ENCODE assay signal across 8 cellular contexts in genomic region chr17:68600881-68601564, GRCh38. TPM values are rescaled to one million over a fixed set of nuclear protein-coding genes. Genes with fewer than 3 reads are reported as not detected.
DNase-seq lines count a peak whose midpoint lies in the region; TF ChIP-seq lines count a peak whose summit lies in the region.

Gene FAM20A (minus strand): TSS chr17:68601367. CDS start chr17:68600666, 701 bp downstream.

- no peaks in the 10 kb centered on the region for H3K36me3 Mint-ChIP-seq in activated T-helper 2 cell treated with anti-CD3 and anti-CD28 coated beads, Interferon-gamma antibody, Interleukin-2, Interleukin-4, amounts not matched to agents 10 μg/mL and 5 μg/mL and 100 μg/mL, durations not matched to agents 14 hours and 24 hours and 36 hours (ENCODE audit: low read depth)

- no peaks in the 10 kb centered on the region for H3K27me3 ChIP-seq in liver (ENCODE audit: control insufficient read depth in 4 of 4, insufficient read depth in 4 of 4, low read length in 3 of 4)
- H3K27me3 ChIP-seq in stomach smooth muscle (ENCODE audit: control insufficient read depth in 1 of 2, insufficient read depth in 2 of 2, low read length in 2 of 2), result peaks cover 13 to 20% of the 10 kb centered on the region in 2 donors

- DNase-seq in CD1c-positive myeloid dendritic cell (ENCODE audit: extremely low spot score), result peak; percentile 46
- peak; percentile 41 for DNase-seq in NCI-H345 (lab: John Stamatoyannopoulos, UW)
- no peak for DNase-seq in activated T-helper 2 cell treated with anti-CD3 and anti-CD28 coated beads, Interferon-gamma antibody, Interleukin-2, Interleukin-4, amounts not matched to agents 10 μg/mL and 5 μg/mL and 100 μg/mL, durations not matched to agents 14 hours and 24 hours and 36 hours (ENCODE audit: low spot score)
- no peak for DNase-seq in hepatic stellate cell (ENCODE audit: low spot score)
- no peak for DNase-seq in activated CD4-positive, CD25-positive, alpha-beta regulatory T cell (lab: John Stamatoyannopoulos, UW)

- TF ChIP-seq CTCF in liver (IDR thresholded peaks at IDR 0.05; ENCODE audit: low read depth, low read length, missing input control), result no peak

- H3K4me3 Mint-ChIP-seq in activated T-helper 2 cell treated with anti-CD3 and anti-CD28 coated beads, Interferon-gamma antibody, Interleukin-2, Interleukin-4, amounts not matched to agents 10 μg/mL and 5 μg/mL and 100 μg/mL, durations not matched to agents 14 hours and 24 hours and 36 hours (ENCODE audit: low read depth), result no peak within 1 kb of the TSS

- H3K4me1 Mint-ChIP-seq in activated T-helper 2 cell treated with anti-CD3 and anti-CD28 coated beads, Interferon-gamma antibody, Interleukin-2, Interleukin-4, amounts not matched to agents 10 μg/mL and 5 μg/mL and 100 μg/mL, durations not matched to agents 14 hours and 24 hours and 36 hours (ENCODE audit: low read depth), result peaks cover 2% of the 10 kb centered on the region

- H3K9ac ChIP-seq in liver (ENCODE audit: low read depth in 1 of 2, low read length in 2 of 2) (peak within 1 kb of the TSS; percentile 71 to 95), stomach smooth muscle (ENCODE audit: low read length in 2 of 2) (peak within 1 kb of the TSS in 1 of 2 donors; percentile 9)

- TF ChIP-seq RAD21 in liver (IDR thresholded peaks at IDR 0.05), result peak; percentile 13 to 53

- no peaks in the 10 kb centered on the region for H3K36me3 ChIP-seq in liver (ENCODE audit: control insufficient read depth in 4 of 4, insufficient read depth in 3 of 4, low read depth in 1 of 4, low read length in 3 of 4)
- no peaks in the 10 kb centered on the region for H3K36me3 ChIP-seq in stomach smooth muscle (ENCODE audit: control insufficient read depth in 2 of 2, insufficient read depth in 2 of 2, low read length in 2 of 2)

- peak within 1 kb of the TSS; percentile 83 to 96 (median 91) for H3K4me3 ChIP-seq in liver (ENCODE audit: low read depth in 1 of 3, low read length in 3 of 3)
- peak within 1 kb of the TSS; percentile 51 to 69 for H3K4me3 ChIP-seq in stomach smooth muscle (ENCODE audit: low read length in 2 of 2)

- peaks cover 69% of the 10 kb centered on the region for H3K27me3 Mint-ChIP-seq in activated T-helper 2 cell treated with anti-CD3 and anti-CD28 coated beads, Interferon-gamma antibody, Interleukin-2, Interleukin-4, amounts not matched to agents 10 μg/mL and 5 μg/mL and 100 μg/mL, durations not matched to agents 14 hours and 24 hours and 36 hours (ENCODE audit: low read depth)

- WGBS in liver, result 2% methylated on average over 74 of the region's 77 CpGs

- H3K27ac ChIP-seq in cingulate gyrus (ENCODE audit: low read depth, low read length), result peak within 1 kb of the TSS; percentile 10
- peak within 1 kb of the TSS; percentile 81 to 89 for H3K27ac ChIP-seq in liver (ENCODE audit: low read depth in 1 of 2, low read length in 2 of 2)
- no peak within 1 kb of the TSS for H3K27ac ChIP-seq in stomach smooth muscle (ENCODE audit: low read length)

- H3K9me3 ChIP-seq in liver (ENCODE audit: control insufficient read depth in 4 of 4, low read length in 3 of 4) (no peaks in the 10 kb centered on the region), stomach smooth muscle (ENCODE audit: control insufficient read depth in 2 of 2, low read length in 2 of 2) (no peaks in the 10 kb centered on the region)

- H3K4me1 ChIP-seq in liver (ENCODE audit: control insufficient read depth in 4 of 4, insufficient read depth in 4 of 4, low read length in 3 of 4) (peaks cover 9 to 36% (median 21%) of the 10 kb centered on the region in 4 donors), stomach smooth muscle (ENCODE audit: control insufficient read depth, insufficient read depth, low read length) (peaks cover 14% of the 10 kb centered on the region)

- no peak within 1 kb of the TSS for H3K27ac Mint-ChIP-seq in activated T-helper 2 cell treated with anti-CD3 and anti-CD28 coated beads, Interferon-gamma antibody, Interleukin-2, Interleukin-4, amounts not matched to agents 10 μg/mL and 5 μg/mL and 100 μg/mL, durations not matched to agents 14 hours and 24 hours and 36 hours

- intact Hi-C loops in activated T-helper 2 cell treated with anti-CD3 and anti-CD28 coated beads, Interferon-gamma antibody, Interleukin-2, Interleukin-4, amounts not matched to agents 10 μg/mL and 5 μg/mL and 100 μg/mL, durations not matched to agents 14 hours and 24 hours and 36 hours (cut with micrococcal nuclease), result no loop called here

- no peaks in the 10 kb centered on the region for H3K9me3 Mint-ChIP-seq in activated T-helper 2 cell treated with anti-CD3 and anti-CD28 coated beads, Interferon-gamma antibody, Interleukin-2, Interleukin-4, amounts not matched to agents 10 μg/mL and 5 μg/mL and 100 μg/mL, durations not matched to agents 14 hours and 24 hours and 36 hours

TF ChIP-seq in liver, 16 proteins besides CTCF, POLR2A, EP300 and RAD21:
- TF ChIP-seq TAF1 (conservative IDR thresholded peaks at IDR 0.05) (peak; percentile 63), GABPA (IDR thresholded peaks at IDR 0.05 in 1 of 2, conservative IDR thresholded peaks at IDR 0.05 in 1 of 2) (no peak), HNF4A (conservative IDR thresholded peaks at IDR 0.05) (peak; percentile 68 to 69), NR2F2 (IDR thresholded peaks at IDR 0.05) (no peak), ZBTB33 (IDR thresholded peaks at IDR 0.05) (no peak), EGR1 (IDR thresholded peaks at IDR 0.05; ENCODE audit: low read depth in 2 of 2) (peak in 1 of 2 donors; percentile 13), MAX (IDR thresholded peaks at IDR 0.05) (no peak), HNF4G (IDR thresholded peaks at IDR 0.05) (no peak), RXRA (IDR thresholded peaks at IDR 0.05) (peak; percentile 27 to 41), FOXA2 (IDR thresholded peaks at IDR 0.05) (no peak), SP1 (IDR thresholded peaks at IDR 0.05) (peak; percentile 38), REST (IDR thresholded peaks at IDR 0.05) (peak; percentile 85), ATF3 (IDR thresholded peaks at IDR 0.05) (no peak), JUND (IDR thresholded peaks at IDR 0.05) (no peak), YY1 (IDR thresholded peaks at IDR 0.05) (peak; percentile 26), FOXA1 (IDR thresholded peaks at IDR 0.05) (no peak)

RNA-seq across cellular contexts. Expression of gene FAM20A, which starts in this region (rescaled TPM):
- 10 to 100 TPM; 14.9 to 72.0 TPM for total RNA-seq in liver
- polyA plus RNA-seq in liver, result 10 to 100 TPM; 54.4 to 62.8 TPM
- not detected in 2 replicates for total RNA-seq in activated T-helper 2 cell treated with anti-CD3 and anti-CD28 coated beads, Interferon-gamma antibody, Interleukin-2, Interleukin-4, amounts not matched to agents 10 μg/mL and 5 μg/mL and 100 μg/mL, durations not matched to agents 14 hours and 24 hours and 36 hours

Comparison
In these comparisons a context has a peak if more than half of its experiments do, and no peak if none do; other contexts are left out.
1. RNA of gene FAM20A (total RNA-seq): 14.9 to 72.0 TPM in liver; not detected in activated T-helper 2 cell treated with anti-CD3 and anti-CD28 coated beads, Interferon-gamma antibody, Interleukin-2, Interleukin-4, amounts not matched to agents 10 μg/mL and 5 μg/mL and 100 μg/mL, durations not matched to agents 14 hours and 24 hours and 36 hours; every median in the first group is over 10 times any median in the second.
2. DNase-seq: peak in CD1c-positive myeloid dendritic cell (single experiment) and NCI-H345 (single experiment); none in activated T-helper 2 cell treated with anti-CD3 and anti-CD28 coated beads, Interferon-gamma antibody, Interleukin-2, Interleukin-4, amounts not matched to agents 10 μg/mL and 5 μg/mL and 100 μg/mL, durations not matched to agents 14 hours and 24 hours and 36 hours (single experiment), hepatic stellate cell (single experiment) and activated CD4-positive, CD25-positive, alpha-beta regulatory T cell (0 of 4).